Comparison of ENCODE assay signal across 19 cellular contexts in genomic region chr3:32835943-32836342, GRCh38. TPM values are rescaled to one million over a fixed set of nuclear protein-coding genes. Genes with fewer than 3 reads are reported as not detected.
DNase-seq lines count a peak whose midpoint lies in the region; ATAC-seq, FAIRE-seq and TF ChIP-seq lines count a peak whose summit lies in the region.
"Had no signal": no experiment of that assay in that cellular context is flagged by ENCODE, and none has a peak within 500 bp of the region (broad histone marks: within the 10 kb centered on the region; RNA-seq: fewer than 3 reads in every experiment).

No MANE protein-coding gene starts in this region.

- no peak overlapping the region for H3K23ac ChIP-seq in trophoblast cell (ENCODE audit: low read length)

- H2AK5ac ChIP-seq in trophoblast cell (ENCODE audit: low read length), result no peak overlapping the region

- H3K36me3 ChIP-seq in H7 (replicated peaks; ENCODE audit: control insufficient read depth, insufficient read depth, low read length), result no peaks in the 10 kb centered on the region; the same call in 1 of the 2 replicates
- H3K36me3 ChIP-seq in iPS-18a (ENCODE audit: control insufficient read depth, low read depth, low read length), result peaks cover 8% of the 10 kb centered on the region
- H3K36me3 ChIP-seq in trophoblast cell (ENCODE audit: control insufficient read depth in 1 of 2, insufficient read depth in 2 of 2, low read length in 2 of 2), result no peaks in the 10 kb centered on the region
- no peaks in the 10 kb centered on the region for H3K36me3 ChIP-seq in spleen
- H3K36me3 ChIP-seq in kidney (ENCODE audit: control insufficient read depth in 1 of 2, insufficient read depth in 2 of 2, low read length in 2 of 2), result no peaks in the 10 kb centered on the region
- H3K36me3 ChIP-seq: HAP-1 had no signal

- H3K27me3 Mint-ChIP-seq in WTC11 (ENCODE audit: low read depth), result no peaks in the 10 kb centered on the region

- peak overlapping the region; percentile 56 for H3K4me3 Mint-ChIP-seq in WTC11

- peaks cover 83% of the 10 kb centered on the region for H3K4me1 ChIP-seq in iPS-18a (ENCODE audit: control insufficient read depth, low read depth, low read length)
- H3K4me1 ChIP-seq in trophoblast cell (ENCODE audit: control insufficient read depth in 1 of 2, insufficient read depth in 2 of 2, low read length in 2 of 2), result peaks cover 23 to 29% of the 10 kb centered on the region in 2 experiments
- H3K4me1 ChIP-seq in spleen, result no peaks in the 10 kb centered on the region
- H3K4me1 ChIP-seq in kidney (ENCODE audit: control insufficient read depth in 1 of 2, insufficient read depth in 1 of 2, low read depth in 1 of 2, low read length in 2 of 2), result no peaks in the 10 kb centered on the region

- H4K91ac ChIP-seq in trophoblast cell (ENCODE audit: low read depth, low read length), result no peak overlapping the region

- H3K4me3 ChIP-seq in H7 (ENCODE audit: insufficient read depth, low read depth, low read length) (no peak overlapping the region), iPS-18a (ENCODE audit: low read length) (peak overlapping the region; percentile 54), trophoblast cell (ENCODE audit: low read depth, low read length) (no peak overlapping the region), spleen (no peak overlapping the region), kidney (ENCODE audit: low read length in 2 of 2) (no peak overlapping the region)
- H3K4me3 ChIP-seq: HAP-1 had no signal

- TF ChIP-seq POLR2A in spleen (IDR thresholded peaks at IDR 0.05), result no peak

- ATAC-seq in WTC11, result peak; percentile 71
- ATAC-seq: Panc1, Right ventricle myocardium inferior had no signal

- no peak overlapping the region for H2AFZ ChIP-seq in trophoblast cell (ENCODE audit: insufficient read depth, low read length, poor library complexity)

- POLR2A ChIA-PET in WTC11 (lab: Charles Lee), result interaction anchor here (0.7 to 3.8 kb wide), 7 partner anchors 9 to 55 kb away, joined by 3 to 24 read pairs (median 7); no protein-coding TSS in a partner anchor

- no peak overlapping the region for H3K14ac ChIP-seq in trophoblast cell (ENCODE audit: low read length)

- H4K12ac ChIP-seq in trophoblast cell (ENCODE audit: low read depth, low read length), result no peak overlapping the region

- intact Hi-C loops in spleen (cut with DNase I; ENCODE audit: low total_unique reads), result no loop called here
- intact Hi-C loops in kidney (cut with DNase I), result no loop called here

- no peak overlapping the region for H2BK120ac ChIP-seq in trophoblast cell (ENCODE audit: insufficient read depth, low read length, poor library complexity)

- TF ChIP-seq CTCF in WTC11 (IDR thresholded peaks at IDR 0.05) (no peak), spleen (IDR thresholded peaks at IDR 0.05 in 8 of 11, conservative IDR thresholded peaks at IDR 0.05 in 3 of 11) (no peak), kidney (IDR thresholded peaks at IDR 0.05; ENCODE audit: borderline replicate concordance, extremely low read depth, insufficient read depth) (no peak)

- no peak overlapping the region for H3K27ac ChIP-seq in iPS-18a (ENCODE audit: low read length)
- H3K27ac ChIP-seq in trophoblast cell (ENCODE audit: low read depth, low read length), result peak overlapping the region; percentile 18
- no peak overlapping the region for H3K27ac ChIP-seq in spleen
- H3K27ac ChIP-seq in kidney (ENCODE audit: low read depth in 2 of 2, low read length in 2 of 2), result no peak overlapping the region

- CTCF ChIA-PET in WTC11 (lab: Charles Lee), result interaction anchor here (0.9 to 1.1 kb wide), 2 partner anchors 37 to 55 kb away, joined by 3 to 6 read pairs; no protein-coding TSS in a partner anchor

- no peak for FAIRE-seq in kidney (lab: Jason Lieb, UNC)

- H3K9me3 Mint-ChIP-seq in WTC11, result no peaks in the 10 kb centered on the region

- H4K8ac ChIP-seq in trophoblast cell (ENCODE audit: low read depth, low read length), result no peak overlapping the region

- H3K9me3 ChIP-seq in iPS-18a (ENCODE audit: control insufficient read depth, low read depth, low read length) (no peaks in the 10 kb centered on the region), trophoblast cell (ENCODE audit: insufficient read depth, low read depth, low read length) (no peaks in the 10 kb centered on the region), spleen (no peaks in the 10 kb centered on the region), kidney (ENCODE audit: control insufficient read depth in 1 of 2, low read length in 2 of 2) (no peaks in the 10 kb centered on the region)
- H3K9me3 ChIP-seq: HAP-1 had no signal

- H3K27ac Mint-ChIP-seq in WTC11, result peak overlapping the region; percentile 98

- H3K18ac ChIP-seq in trophoblast cell (ENCODE audit: low read length), result no peak overlapping the region

- peaks cover 7% of the 10 kb centered on the region for H3K79me1 ChIP-seq in trophoblast cell (ENCODE audit: low read length)

- DNase-seq in H7, result peak; percentile 76
- peak; percentile 63 for DNase-seq in WTC11 (ENCODE audit: low spot score)
- DNase-seq in trophoblast cell, result no peak
- DNase-seq in spleen, result no peak
- DNase-seq in kidney, result no peak
- DNase-seq in NCI-H345 treated with DMSO at 0.1 percent for 48 hours (lab: John Stamatoyannopoulos, UW; ENCODE audit: unreplicated experiment), result no peak
- DNase-seq: C1 segment of cervical spinal cord, DMS 273 treated with DMSO at 0.1 percent for 48 hours, KBM-7, NCI-H1436, NCI-H2029 treated with DMSO at 0.1 percent for 48 hours, NCI-H510A treated with DMSO at 0.1 percent for 48 hours, NCI-H82 had no signal

- no peak overlapping the region for H2BK12ac ChIP-seq in trophoblast cell (ENCODE audit: low read length)

- no peaks in the 10 kb centered on the region for H3K27me3 ChIP-seq in H7 (ENCODE audit: control insufficient read depth, insufficient read depth, low read length)
- no peaks in the 10 kb centered on the region for H3K27me3 ChIP-seq in iPS-18a (ENCODE audit: control insufficient read depth, insufficient read depth, low read length)
- no peaks in the 10 kb centered on the region for H3K27me3 ChIP-seq in trophoblast cell (ENCODE audit: insufficient read depth, low read length)
- peaks cover 0 to 45% (median 0%) of the 10 kb centered on the region in 7 donors for H3K27me3 ChIP-seq in spleen (replicated peaks in 1 of 7)

- peak overlapping the region; percentile 57 for H3K4ac ChIP-seq in trophoblast cell (ENCODE audit: low read depth, low read length)

- H3K4me1 Mint-ChIP-seq in WTC11, result peaks cover 93% of the 10 kb centered on the region

- H2BK5ac ChIP-seq in trophoblast cell (ENCODE audit: low read depth, low read length, poor library complexity), result no peak overlapping the region

- H3K9ac ChIP-seq in iPS-18a (ENCODE audit: low read length), result peak overlapping the region; percentile 39
- H3K9ac ChIP-seq in trophoblast cell (ENCODE audit: low read length), result no peak overlapping the region
- H3K9ac ChIP-seq in kidney (ENCODE audit: low read length in 2 of 2), result no peak overlapping the region

- H3K36me3 Mint-ChIP-seq in WTC11, result peaks cover 8% of the 10 kb centered on the region; the same call in 1 of the 2 replicates

- peaks cover 30% of the 10 kb centered on the region for H3K79me2 ChIP-seq in trophoblast cell (ENCODE audit: control insufficient read depth, insufficient read depth, low read length, poor library complexity)

- no peak overlapping the region for H3K4me2 ChIP-seq in trophoblast cell (ENCODE audit: low read length)

- no CpG with 5 or more reads among the region's 4 CpGs for WGBS in trophoblast cell (ENCODE audit: extremely low coverage, insufficient coverage, insufficient read length)
- 47 to 79% (median 70%) methylated on average over 4 of the region's 4 CpGs for WGBS in spleen, 5 donors

TF ChIP-seq in WTC11, 78 proteins besides CTCF, POLR2A, EP300 and RAD21 (continues in another document):
- TF ChIP-seq, protein P1, sequence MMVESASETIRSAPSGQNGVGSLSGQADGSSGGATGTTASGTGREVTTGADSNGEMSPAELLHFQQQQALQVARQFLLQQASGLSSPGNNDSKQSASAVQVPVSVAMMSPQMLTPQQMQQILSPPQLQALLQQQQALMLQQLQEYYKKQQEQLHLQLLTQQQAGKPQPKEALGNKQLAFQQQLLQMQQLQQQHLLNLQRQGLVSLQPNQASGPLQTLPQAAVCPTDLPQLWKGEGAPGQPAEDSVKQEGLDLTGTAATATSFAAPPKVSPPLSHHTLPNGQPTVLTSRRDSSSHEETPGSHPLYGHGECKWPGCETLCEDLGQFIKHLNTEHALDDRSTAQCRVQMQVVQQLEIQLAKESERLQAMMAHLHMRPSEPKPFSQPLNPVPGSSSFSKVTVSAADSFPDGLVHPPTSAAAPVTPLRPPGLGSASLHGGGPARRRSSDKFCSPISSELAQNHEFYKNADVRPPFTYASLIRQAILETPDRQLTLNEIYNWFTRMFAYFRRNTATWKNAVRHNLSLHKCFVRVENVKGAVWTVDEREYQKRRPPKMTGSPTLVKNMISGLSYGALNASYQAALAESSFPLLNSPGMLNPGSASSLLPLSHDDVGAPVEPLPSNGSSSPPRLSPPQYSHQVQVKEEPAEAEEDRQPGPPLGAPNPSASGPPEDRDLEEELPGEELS (CRISPR knock-in tag; IDR thresholded peaks at IDR 0.05), result peak; percentile 74; the same call in 1 of the 2 replicates
- TF ChIP-seq ZNF281 (CRISPR knock-in tag; IDR thresholded peaks at IDR 0.05) (peak; percentile 78; the same call in 1 of the 2 replicates), ETV6 (CRISPR knock-in tag; IDR thresholded peaks at IDR 0.05) (peak; percentile 54; the same call in 1 of the 2 replicates)

RNA-seq across cellular contexts. Expression of gene TRIM71, which starts 18.1 kb away (rescaled TPM):
- total RNA-seq in H7 (2014; rRNA removed; shearing (Covaris generic)), result 105 and 151 TPM in 2 replicates
- total RNA-seq in WTC11 (2021) (237 to 274 TPM (median 238 TPM) in 3 replicates), spleen (under 1 TPM in 3 of 7 donors, not detected in 4; 0.03 to 0.09 (median 0.03) TPM), kidney (1.2 TPM)
- 22.6 and 23.2 TPM in 2 replicates for polyA plus RNA-seq in trophoblast cell (2013)
- polyA plus RNA-seq in spleen (under 1 TPM in 2 of 3 donors, not detected in 1; under 0.01 to 0.02 TPM), kidney (ENCODE audit: insufficient read depth, low read depth, low replicate concordance) (0.92 TPM)
- total RNA-seq: HT1080, M059J, Right ventricle myocardium inferior had no signal

Comparison
In these comparisons a context has a peak if more than half of its experiments do, and no peak if none do; other contexts are left out.
1. DNase-seq: peak in H7 (single experiment) and WTC11 (single experiment); none in trophoblast cell (0 of 2), spleen (single experiment), kidney (single experiment) and NCI-H345 treated with DMSO at 0.1 percent for 48 hours (single experiment).
2. RNA of gene TRIM71, which starts 18.1 kb away (total RNA-seq): 237 to 274 TPM in WTC11 and 105 to 151 TPM in H7; 1.2 TPM in kidney (single experiment) and 0.03 to 0.09 TPM in spleen; every median in the first group is over 10 times any median in the second.